ENCODE assay signal across 8 cellular contexts in the genomic region with DNA sequence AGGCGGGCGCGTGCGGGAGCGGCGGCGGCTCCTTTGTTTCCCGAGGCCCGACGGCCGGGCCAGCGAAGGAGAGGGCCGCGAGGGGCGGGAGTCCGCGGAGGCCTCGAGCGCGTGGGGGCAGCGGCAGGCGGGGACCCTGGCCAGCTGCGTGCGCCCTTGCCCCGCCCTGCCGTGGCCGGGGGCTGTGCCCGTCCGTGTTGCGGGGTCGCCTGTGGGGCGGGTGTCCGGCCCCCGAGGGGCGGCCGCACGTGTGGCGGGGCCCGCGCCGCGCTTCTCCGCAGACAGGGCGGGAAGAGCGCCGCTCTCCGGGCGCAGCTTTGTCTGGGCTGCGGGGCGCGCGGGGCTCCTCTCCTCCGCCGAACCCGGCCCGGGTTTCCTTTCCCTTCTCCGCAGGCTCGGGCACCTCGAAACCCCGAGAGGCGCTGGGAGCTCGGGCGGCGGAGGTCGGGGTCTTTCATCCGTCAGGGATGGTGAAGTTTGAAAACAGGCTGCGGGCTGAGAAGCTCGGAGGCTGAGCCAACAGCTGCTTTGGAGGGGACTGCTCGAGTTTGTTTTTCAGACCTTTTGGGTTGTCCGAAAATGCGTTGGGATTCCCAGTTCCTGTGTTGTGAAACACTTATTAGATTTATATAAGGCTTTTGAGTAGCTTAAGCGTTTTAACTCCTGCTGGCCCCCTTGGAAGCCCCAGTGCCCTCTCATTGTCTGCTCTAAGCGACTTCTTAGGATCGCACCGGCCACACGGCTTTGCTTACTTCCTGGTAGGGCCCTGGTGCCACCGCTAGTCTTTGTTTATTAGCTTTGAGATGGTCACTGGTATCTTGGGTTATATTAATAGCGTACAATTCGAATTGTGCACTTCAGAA. TPM values are rescaled to one million over a fixed set of nuclear protein-coding genes. Genes with fewer than 3 reads are reported as not detected.
DNase-seq lines count a peak whose midpoint lies in the region; ATAC-seq and TF ChIP-seq lines count a peak whose summit lies in the region.

No MANE protein-coding gene starts in this region.

- H3K27me3 ChIP-seq in breast epithelium = no peaks in the 10 kb centered on the region
- H3K27me3 ChIP-seq in gastrocnemius medialis = no peaks in the 10 kb centered on the region

- peak; percentile 23 for ATAC-seq in GM21528 (IDR thresholded peaks at IDR 0.05; ENCODE audit: low FRiP score, unreplicated experiment)
- peak; percentile 37 to 45 for ATAC-seq in gastrocnemius medialis
- ATAC-seq in GM18517 (IDR thresholded peaks at IDR 0.05; ENCODE audit: unreplicated experiment) = no peak

- TF ChIP-seq CTCF in breast epithelium (IDR thresholded peaks at IDR 0.05) = peak; percentile 37 to 59 (median 39)
- TF ChIP-seq CTCF in gastrocnemius medialis (IDR thresholded peaks at IDR 0.05 in 4 of 5, conservative IDR thresholded peaks at IDR 0.05 in 1 of 5) = peak; percentile 36 to 52 (median 39)

- TF ChIP-seq POLR2A in breast epithelium (IDR thresholded peaks at IDR 0.05) (no peak), gastrocnemius medialis (IDR thresholded peaks at IDR 0.05) (peak in 1 of 2 donors; percentile 54)

- H3K4me3 ChIP-seq in breast epithelium (peak overlapping the region; percentile 83 to 93 (median 86)), gastrocnemius medialis (peak overlapping the region; percentile 72 to 88 (median 82))

- DNase-seq in DMS53 (lab: John Stamatoyannopoulos, UW) (peak; percentile 81), LoVo (ENCODE audit: low spot score) (peak; percentile 75), SW480 (ENCODE audit: low spot score) (peak; percentile 73), breast epithelium (ENCODE audit: low spot score in 2 of 2) (peak; percentile 54 to 68), iPS-NIHi11 (ENCODE audit: low spot score) (peak; percentile 41), gastrocnemius medialis (peak; percentile 62 to 64)

- intact Hi-C loops in breast epithelium (cut with DNase I; ENCODE audit: low total_unique reads) = no loop called here
- intact Hi-C loops in gastrocnemius medialis (cut with DNase I; ENCODE audit: low total_unique reads) = loop anchor here (1.0 to 10.0 kb wide), 4 partner anchors 18 to 590 kb away; partner anchors contain the start of genes CIAO2A, SNX1 and TPM1

- H3K36me3 ChIP-seq in breast epithelium = no peaks in the 10 kb centered on the region
- no peaks in the 10 kb centered on the region for H3K36me3 ChIP-seq in gastrocnemius medialis

- no peaks in the 10 kb centered on the region for H3K9me3 ChIP-seq in breast epithelium
- H3K9me3 ChIP-seq in gastrocnemius medialis = no peaks in the 10 kb centered on the region

- in situ Hi-C loops in gastrocnemius medialis (cut with MboI; ENCODE audit: low sequenced_read_pairs in 4 of 4) = loop anchor here in 1 of 4 donors (25.0 kb wide), 1 partner anchor 582 kb away; the partner anchor contains the start of genes CIAO2A and SNX1

- peaks cover 3 to 38% of the 10 kb centered on the region in 2 donors for H3K4me1 ChIP-seq in breast epithelium
- H3K4me1 ChIP-seq in gastrocnemius medialis = peaks cover 62 to 66% of the 10 kb centered on the region in 2 donors

- H3K27ac ChIP-seq in breast epithelium (peak overlapping the region; percentile 92 to 98), gastrocnemius medialis (peak overlapping the region; percentile 96 to 99 (median 97))

RNA-seq across cellular contexts. Expression of gene USP3, which starts 0.8 kb away (rescaled TPM):
- total RNA-seq in breast epithelium (10 to 100 TPM; 70.4 to 88.7 (median 76.7) TPM), gastrocnemius medialis (10 to 100 TPM; 12.1 to 29.4 (median 15.5) TPM)
